ENCODE assay signal across 9 cellular contexts in genomic region chr7:107580716-107581383, GRCh38. TPM values are rescaled to one million over a fixed set of nuclear protein-coding genes. Genes with fewer than 3 reads are reported as not detected.
DNase-seq lines count a peak whose midpoint lies in the region; ATAC-seq, FAIRE-seq and TF ChIP-seq lines count a peak whose summit lies in the region.
"Had no signal": no experiment of that assay in that cellular context is flagged by ENCODE, and none has a peak within 500 bp of the region (broad histone marks: within the 10 kb centered on the region; RNA-seq: fewer than 3 reads in every experiment).

No MANE protein-coding gene starts in this region.

- H3K4me2 ChIP-seq in DOHH2 (ENCODE audit: low read length) (peak overlapping the region; percentile 59), PC-9 (peak overlapping the region; percentile 96)

- no TSS peak for BruUV-seq in PC-9 (replicated peaks; lab: Mats Ljungman, UMichigan)

- ATAC-seq in pancreas = no peak

- H3K4me3 ChIP-seq in DOHH2 (ENCODE audit: low read length) (peak overlapping the region; percentile 74), PC-9 (peak overlapping the region; percentile 89), epithelial cell of proximal tubule (ENCODE audit: low read depth, low read length) (peak overlapping the region; percentile 73), pancreas (peak overlapping the region; percentile 66 to 86 (median 70))

- H3K79me2 ChIP-seq in DOHH2 (ENCODE audit: control insufficient read depth, low read length) = peaks cover 25% of the 10 kb centered on the region
- peaks cover 20% of the 10 kb centered on the region for H3K79me2 ChIP-seq in PC-9 (ENCODE audit: low read depth)

- CTCF ChIA-PET in PC-9 (lab: Charles Lee) = no interaction called here

- peak; percentile 43 for FAIRE-seq in pancreas (lab: Jason Lieb, UNC)
- FAIRE-seq: colon had no signal

- H3K27me3 ChIP-seq in DOHH2 (ENCODE audit: control insufficient read depth, low read length) = no peaks in the 10 kb centered on the region
- no peaks in the 10 kb centered on the region for H3K27me3 ChIP-seq in PC-9 (ENCODE audit: insufficient read depth, low read depth)
- no peaks in the 10 kb centered on the region for H3K27me3 ChIP-seq in pancreas

- DNase-seq in PC-9 (no peak), epithelial cell of proximal tubule (ENCODE audit: low read depth) (no peak), pancreas (no peak), NCI-H1694 (lab: John Stamatoyannopoulos, UW) (no peak), ureter (ENCODE audit: low spot score) (no peak), COLO829 (ENCODE audit: low spot score) (no peak)
- no peak for DNase-seq in stimulated activated CD4-positive, alpha-beta T cell treated with anti-CD3 and anti-CD28 coated beads, Interleukin-2, amount 100 ng/mL, for 24 hours

- no peak for TF ChIP-seq CTCF in DOHH2 (IDR thresholded peaks at IDR 0.05; ENCODE audit: low read depth, low read length, poor library complexity, severe bottlenecking)
- no peak for TF ChIP-seq CTCF in PC-9 (conservative IDR thresholded peaks at IDR 0.05)
- no peak for TF ChIP-seq CTCF in epithelial cell of proximal tubule (conservative IDR thresholded peaks at IDR 0.05; ENCODE audit: low read depth, low read length)
- no peak for TF ChIP-seq CTCF in pancreas (IDR thresholded peaks at IDR 0.05)

- H3K9me3 ChIP-seq in DOHH2 (ENCODE audit: control insufficient read depth, insufficient read depth, low read length) (no peaks in the 10 kb centered on the region), PC-9 (ENCODE audit: insufficient read depth, low read depth) (no peaks in the 10 kb centered on the region), pancreas (no peaks in the 10 kb centered on the region)

- peak overlapping the region; percentile 95 for H2AFZ ChIP-seq in PC-9

- H3F3A ChIP-seq in DOHH2 (ENCODE audit: control insufficient read depth, insufficient read depth) (peaks cover 34% of the 10 kb centered on the region), PC-9 (ENCODE audit: insufficient read depth, low read depth) (peaks cover 12% of the 10 kb centered on the region)

- POLR2A ChIA-PET in PC-9 (lab: Charles Lee; ENCODE audit: unreplicated experiment) = interaction anchor here (0.6 kb wide), 2 partner anchors 43 to 64 kb away, joined by 3 read pairs; no protein-coding TSS in a partner anchor

- H4K20me1 ChIP-seq in DOHH2 (ENCODE audit: control insufficient read depth, insufficient read depth, low read depth, low read length) = no peaks in the 10 kb centered on the region
- H4K20me1 ChIP-seq in PC-9 (ENCODE audit: insufficient read depth) = no peaks in the 10 kb centered on the region

- H3K36me3 ChIP-seq in DOHH2 (ENCODE audit: control insufficient read depth, low read length) (peaks cover 33% of the 10 kb centered on the region), PC-9 (ENCODE audit: low read depth) (peaks cover 17% of the 10 kb centered on the region), pancreas (no peaks in the 10 kb centered on the region)

- H3K4me1 ChIP-seq in DOHH2 (ENCODE audit: control insufficient read depth, low read length) (peaks cover 23% of the 10 kb centered on the region), PC-9 (replicated peaks; ENCODE audit: insufficient read depth) (peaks cover 25% of the 10 kb centered on the region), pancreas (peaks cover 0 to 19% (median 9%) of the 10 kb centered on the region in 3 donors)

- WGBS in pancreas, 2 donors = 12% methylated on average over 10 of the region's 10 CpGs

- intact Hi-C loops in PC-9 (cut with micrococcal nuclease; ENCODE audit: unreplicated experiment) (loop anchor here (1.0 to 5.0 kb wide), 5 partner anchors 14 to 162 kb away; partner anchors contain the start of gene SLC26A4), pancreas (cut with DNase I) (no loop called here)

- H3K27ac ChIP-seq in DOHH2 (ENCODE audit: low read depth, low read length) = peak overlapping the region; percentile 39; the same call in 1 of the 2 replicates
- H3K27ac ChIP-seq in PC-9 = peak overlapping the region; percentile 69
- peak overlapping the region; percentile 84 to 93 (median 89) for H3K27ac ChIP-seq in pancreas

- no peaks in the 10 kb centered on the region for H3K9me2 ChIP-seq in DOHH2 (replicated peaks; ENCODE audit: control insufficient read depth, low read length)
- no peaks in the 10 kb centered on the region for H3K9me2 ChIP-seq in PC-9 (ENCODE audit: insufficient read depth)

RNA-seq across cellular contexts. Expression of gene BCAP29, which starts 0.8 kb away (rescaled TPM):
- total RNA-seq in PC-9 (2021) (45.5 and 58.3 TPM in 2 replicates), epithelial cell of proximal tubule (53.9 and 73.5 TPM in 2 replicates), pancreas (10 to 100 TPM; 15.3 to 27.6 (median 20.3) TPM), ureter (66.2 TPM)
- 10 to 100 TPM; 15.2 to 18.9 TPM for polyA plus RNA-seq in pancreas

RNA-seq across cellular contexts. Expression of gene DUS4L, which starts 17.1 kb away (rescaled TPM):
- total RNA-seq in PC-9 (2021) (22.0 and 25.2 TPM in 2 replicates), epithelial cell of proximal tubule (10.5 and 14.2 TPM in 2 replicates), pancreas (1 to 10 TPM; 2.1 to 3.5 (median 2.6) TPM), ureter (14.8 TPM)
- polyA plus RNA-seq in pancreas = 1 to 10 TPM; 1.5 to 5.0 TPM

RNA-seq across cellular contexts. Expression of gene COG5, which starts 17.1 kb away (rescaled TPM):
- total RNA-seq in PC-9 (2021) (32.3 and 43.5 TPM in 2 replicates), epithelial cell of proximal tubule (23.1 and 31.4 TPM in 2 replicates), pancreas (10 to 100 TPM; 25.2 to 34.7 (median 26.8) TPM), ureter (63.4 TPM)
- polyA plus RNA-seq in pancreas = 1 to 10 TPM; 4.1 to 6.6 TPM

Comparison
In these comparisons a context has a peak if more than half of its experiments do, and no peak if none do; other contexts are left out.
1. H3K27ac ChIP-seq: peak in every context shown above with its lines; median percentile 89 in pancreas; 69 in PC-9; 39 in DOHH2.